12 cellular contexts compared by ENCODE assay signal in genomic region chr21:16418211-16418610, GRCh38.
DNase-seq lines count a peak whose midpoint lies in the region; ATAC-seq and TF ChIP-seq lines count a peak whose summit lies in the region.
"Had no signal": no experiment of that assay in that cellular context is flagged by ENCODE, and none has a peak within 500 bp of the region (broad histone marks: within the 10 kb centered on the region; RNA-seq: fewer than 3 reads in every experiment).

No MANE protein-coding gene starts in this region.

- H3K27me3 Mint-ChIP-seq in T-helper 17 cell, result no peaks in the 10 kb centered on the region
- H3K27me3 Mint-ChIP-seq in activated T-helper 2 cell treated with anti-CD3 and anti-CD28 coated beads, Interferon-gamma antibody, Interleukin-2, Interleukin-4, amounts not matched to agents 10 μg/mL and 5 μg/mL and 100 μg/mL, durations not matched to agents 14 hours and 24 hours and 36 hours (ENCODE audit: low read depth), result no peaks in the 10 kb centered on the region

- H3K9me3 ChIP-seq in HEK293 (ENCODE audit: control insufficient read depth, insufficient read depth, low read depth, low read length), result no peaks in the 10 kb centered on the region
- H3K9me3 ChIP-seq in right atrium auricular region, result no peaks in the 10 kb centered on the region
- H3K9me3 ChIP-seq in T-helper 17 cell (ENCODE audit: control insufficient read depth, low read length, poor library complexity, severe bottlenecking), result no peaks in the 10 kb centered on the region

- no peak overlapping the region for H3K4me3 Mint-ChIP-seq in T-helper 17 cell
- H3K4me3 Mint-ChIP-seq in activated T-helper 2 cell treated with anti-CD3 and anti-CD28 coated beads, Interferon-gamma antibody, Interleukin-2, Interleukin-4, amounts not matched to agents 10 μg/mL and 5 μg/mL and 100 μg/mL, durations not matched to agents 14 hours and 24 hours and 36 hours (ENCODE audit: low read depth), result no peak overlapping the region
- H3K4me3 Mint-ChIP-seq: activated CD8-positive, alpha-beta T cell treated with anti-CD3 and anti-CD28 coated beads, Interleukin-2, amount 10 ng/mL, durations not matched to agents 7 days and 5 days; neural crest cell had no signal

- ATAC-seq in T-helper 17 cell (no peak), HG02571 (IDR thresholded peaks at IDR 0.05; ENCODE audit: unreplicated experiment) (no peak)
- ATAC-seq: activated CD8-positive, alpha-beta T cell treated with anti-CD3 and anti-CD28 coated beads, Interleukin-2, amount 10 ng/mL, durations not matched to agents 7 days and 5 days; activated naive CD4-positive, alpha-beta T cell treated with anti-CD3 and anti-CD28 coated beads, Interleukin-2, amount 50 U/mL, for 72 hours had no signal

- TF ChIP-seq CTCF in HEK293 (tag by site-specific recombination; IDR thresholded peaks at IDR 0.05), result no peak
- TF ChIP-seq CTCF in right atrium auricular region (IDR thresholded peaks at IDR 0.05), result no peak

- CTCF ChIA-PET in HEK293 (lab: Yijun Ruan, JAX), result interaction anchor here (0.5 kb wide), 1 partner anchor 457 kb away, joined by 3 read pairs; no protein-coding TSS in a partner anchor

- H3K27ac ChIP-seq in HEK293 (ENCODE audit: extremely low read depth, low read depth, low read length) (peak overlapping the region; percentile 97; the same call in 1 of the 2 replicates), right atrium auricular region (peak overlapping the region; percentile 80 to 93)

- POLR2A ChIA-PET in HEK293 (lab: Yijun Ruan, JAX), result no interaction called here

- no peak overlapping the region for H3K4me3 ChIP-seq in HEK293 (ENCODE audit: low read depth, low read length)
- no peak overlapping the region for H3K4me3 ChIP-seq in right atrium auricular region

- peaks cover 8% of the 10 kb centered on the region for H3K9me3 Mint-ChIP-seq in activated T-helper 2 cell treated with anti-CD3 and anti-CD28 coated beads, Interferon-gamma antibody, Interleukin-2, Interleukin-4, amounts not matched to agents 10 μg/mL and 5 μg/mL and 100 μg/mL, durations not matched to agents 14 hours and 24 hours and 36 hours
- H3K9me3 Mint-ChIP-seq: activated naive CD4-positive, alpha-beta T cell treated with anti-CD3 and anti-CD28 coated beads, Interleukin-2, amount 50 U/mL, for 72 hours; neural crest cell had no signal

- DNase-seq in cerebellum (ENCODE audit: low spot score) (peak; percentile 20), right atrium auricular region (ENCODE audit: low spot score) (no peak), superior temporal gyrus (ENCODE audit: extremely low spot score) (peak; percentile 45), T-helper 17 cell (no peak), UCSD-AML1 (lab: John Stamatoyannopoulos, UW; ENCODE audit: unreplicated experiment) (no peak)
- DNase-seq in activated T-helper 2 cell treated with anti-CD3 and anti-CD28 coated beads, Interferon-gamma antibody, Interleukin-2, Interleukin-4, amounts not matched to agents 10 μg/mL and 5 μg/mL and 100 μg/mL, durations not matched to agents 14 hours and 24 hours and 36 hours (ENCODE audit: low spot score), result no peak
- DNase-seq: activated CD8-positive, alpha-beta T cell treated with anti-CD3 and anti-CD28 coated beads, Interleukin-2, amount 10 ng/mL, durations not matched to agents 7 days and 5 days; T-helper 2 cell had no signal

- H3K27me3 ChIP-seq in right atrium auricular region, result no peaks in the 10 kb centered on the region

- H3K4me1 Mint-ChIP-seq in T-helper 17 cell, result no peaks in the 10 kb centered on the region
- no peaks in the 10 kb centered on the region for H3K4me1 Mint-ChIP-seq in activated T-helper 2 cell treated with anti-CD3 and anti-CD28 coated beads, Interferon-gamma antibody, Interleukin-2, Interleukin-4, amounts not matched to agents 10 μg/mL and 5 μg/mL and 100 μg/mL, durations not matched to agents 14 hours and 24 hours and 36 hours (ENCODE audit: low read depth)

- no peaks in the 10 kb centered on the region for H3K36me3 Mint-ChIP-seq in T-helper 17 cell (ENCODE audit: low read depth)
- no peaks in the 10 kb centered on the region for H3K36me3 Mint-ChIP-seq in activated T-helper 2 cell treated with anti-CD3 and anti-CD28 coated beads, Interferon-gamma antibody, Interleukin-2, Interleukin-4, amounts not matched to agents 10 μg/mL and 5 μg/mL and 100 μg/mL, durations not matched to agents 14 hours and 24 hours and 36 hours (ENCODE audit: low read depth)
- H3K36me3 Mint-ChIP-seq: activated naive CD4-positive, alpha-beta T cell treated with anti-CD3 and anti-CD28 coated beads, Interleukin-2, amount 50 U/mL, for 72 hours had no signal

- H3K36me3 ChIP-seq in HEK293 (ENCODE audit: control insufficient read depth in 2 of 2, insufficient read depth in 1 of 2, low read length in 2 of 2) (no peaks in the 10 kb centered on the region), right atrium auricular region (no peaks in the 10 kb centered on the region)

- intact Hi-C loops in activated T-helper 2 cell treated with anti-CD3 and anti-CD28 coated beads, Interferon-gamma antibody, Interleukin-2, Interleukin-4, amounts not matched to agents 10 μg/mL and 5 μg/mL and 100 μg/mL, durations not matched to agents 14 hours and 24 hours and 36 hours (cut with micrococcal nuclease), result no loop called here

- H3K27ac Mint-ChIP-seq in T-helper 17 cell, result no peak overlapping the region
- H3K27ac Mint-ChIP-seq in activated T-helper 2 cell treated with anti-CD3 and anti-CD28 coated beads, Interferon-gamma antibody, Interleukin-2, Interleukin-4, amounts not matched to agents 10 μg/mL and 5 μg/mL and 100 μg/mL, durations not matched to agents 14 hours and 24 hours and 36 hours, result no peak overlapping the region
- H3K27ac Mint-ChIP-seq: activated CD8-positive, alpha-beta T cell treated with anti-CD3 and anti-CD28 coated beads, Interleukin-2, amount 10 ng/mL, durations not matched to agents 7 days and 5 days; activated naive CD4-positive, alpha-beta T cell treated with anti-CD3 and anti-CD28 coated beads, Interleukin-2, amount 50 U/mL, for 72 hours had no signal

- H3K4me1 ChIP-seq in HEK293 (ENCODE audit: control insufficient read depth, insufficient read depth, low read length) (peaks cover 21% of the 10 kb centered on the region), right atrium auricular region (peaks cover 0 to 9% of the 10 kb centered on the region in 2 donors)

TF ChIP-seq in HEK293, 187 proteins besides CTCF, POLR2A, EP300 and RAD21:
- TF ChIP-seq SALL2 (tag by site-specific recombination; IDR thresholded peaks at IDR 0.05; ENCODE audit: borderline replicate concordance) (no peak), ZNF701 (tag by site-specific recombination; IDR thresholded peaks at IDR 0.05) (no peak), ZNF398 (tag by site-specific recombination; IDR thresholded peaks at IDR 0.05) (no peak), ZNF2 (tag by site-specific recombination; IDR thresholded peaks at IDR 0.05) (no peak), ZNF146 (tag by site-specific recombination; IDR thresholded peaks at IDR 0.05) (no peak), SCRT1 (tag by site-specific recombination; IDR thresholded peaks at IDR 0.05; ENCODE audit: borderline replicate concordance) (no peak), ZBTB21 (tag by site-specific recombination; IDR thresholded peaks at IDR 0.05) (no peak), EGR2 (tag by site-specific recombination; IDR thresholded peaks at IDR 0.05; ENCODE audit: low read depth) (no peak), ZNF626 (tag by site-specific recombination; IDR thresholded peaks at IDR 0.05) (no peak), ZNF132 (tag by site-specific recombination; IDR thresholded peaks at IDR 0.05; ENCODE audit: borderline replicate concordance) (no peak), ZNF624 (tag by site-specific recombination; IDR thresholded peaks at IDR 0.05) (no peak), HOXC10 (CRISPR knock-in tag; IDR thresholded peaks at IDR 0.05) (no peak), ZNF292 (tag by site-specific recombination; IDR thresholded peaks at IDR 0.05; ENCODE audit: borderline replicate concordance, low read depth) (no peak), ZNF580 (tag by site-specific recombination; IDR thresholded peaks at IDR 0.05) (no peak), ZNF837 (tag by site-specific recombination; IDR thresholded peaks at IDR 0.05) (no peak), ZNF555 (tag by site-specific recombination; conservative IDR thresholded peaks at IDR 0.05) (no peak), ZNF449 (tag by site-specific recombination; IDR thresholded peaks at IDR 0.05) (no peak), MEIS1 (CRISPR knock-in tag; IDR thresholded peaks at IDR 0.05; ENCODE audit: borderline replicate concordance) (no peak), ZFP37 (tag by site-specific recombination; IDR thresholded peaks at IDR 0.05) (no peak)

Comparison
In these comparisons a context has a peak if more than half of its experiments do, and no peak if none do; other contexts are left out.
1. DNase-seq: peak in cerebellum (single experiment) and superior temporal gyrus (single experiment); none in right atrium auricular region (single experiment), T-helper 17 cell (0 of 3), activated T-helper 2 cell treated with anti-CD3 and anti-CD28 coated beads, Interferon-gamma antibody, Interleukin-2, Interleukin-4, amounts not matched to agents 10 μg/mL and 5 μg/mL and 100 μg/mL, durations not matched to agents 14 hours and 24 hours and 36 hours (single experiment) and UCSD-AML1 (single experiment).